In the genomic region with DNA sequence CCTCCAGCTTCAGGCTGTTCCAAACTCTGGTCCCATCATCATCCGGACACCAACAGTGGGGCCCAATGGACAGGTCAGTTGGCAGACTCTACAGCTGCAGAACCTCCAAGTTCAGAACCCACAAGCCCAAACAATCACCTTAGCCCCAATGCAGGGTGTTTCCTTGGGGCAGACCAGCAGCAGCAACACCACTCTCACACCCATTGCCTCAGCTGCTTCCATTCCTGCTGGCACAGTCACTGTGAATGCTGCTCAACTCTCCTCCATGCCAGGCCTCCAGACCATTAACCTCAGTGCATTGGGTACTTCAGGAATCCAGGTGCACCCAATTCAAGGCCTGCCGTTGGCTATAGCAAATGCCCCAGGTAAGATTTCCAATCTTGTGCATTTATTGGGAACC, we compare ENCODE assay signal across 2 cellular contexts.
TF ChIP-seq lines count a peak whose summit lies in the region.

No MANE protein-coding gene starts in this region.

TF ChIP-seq in IMR-90, 13 proteins besides CTCF, POLR2A, EP300 and RAD21 (continued from another document):
- no peak for TF ChIP-seq RCOR1 (IDR thresholded peaks at IDR 0.05; ENCODE audit: insufficient replicate concordance, low read length)
- TF ChIP-seq CEBPB (IDR thresholded peaks at IDR 0.05; ENCODE audit: low read depth, low read length), result no peak
- no peak for TF ChIP-seq FOS (IDR thresholded peaks at IDR 0.05; ENCODE audit: low read depth, low read length)
- TF ChIP-seq BHLHE40 (IDR thresholded peaks at IDR 0.05; ENCODE audit: low read depth, low read length), result no peak
- no peak for TF ChIP-seq MAFK (IDR thresholded peaks at IDR 0.05; ENCODE audit: low read depth, low read length)
- no peak for TF ChIP-seq MAZ (IDR thresholded peaks at IDR 0.05; ENCODE audit: borderline replicate concordance, low read depth, low read length)
- TF ChIP-seq CHD1 (IDR thresholded peaks at IDR 0.05; ENCODE audit: low read depth, low read length), result no peak
- no peak for TF ChIP-seq NFE2L2 (IDR thresholded peaks at IDR 0.05; ENCODE audit: low read depth, low read length)
- TF ChIP-seq SMC3 (IDR thresholded peaks at IDR 0.05; ENCODE audit: low read depth, low read length), result no peak
- TF ChIP-seq, protein P1, sequence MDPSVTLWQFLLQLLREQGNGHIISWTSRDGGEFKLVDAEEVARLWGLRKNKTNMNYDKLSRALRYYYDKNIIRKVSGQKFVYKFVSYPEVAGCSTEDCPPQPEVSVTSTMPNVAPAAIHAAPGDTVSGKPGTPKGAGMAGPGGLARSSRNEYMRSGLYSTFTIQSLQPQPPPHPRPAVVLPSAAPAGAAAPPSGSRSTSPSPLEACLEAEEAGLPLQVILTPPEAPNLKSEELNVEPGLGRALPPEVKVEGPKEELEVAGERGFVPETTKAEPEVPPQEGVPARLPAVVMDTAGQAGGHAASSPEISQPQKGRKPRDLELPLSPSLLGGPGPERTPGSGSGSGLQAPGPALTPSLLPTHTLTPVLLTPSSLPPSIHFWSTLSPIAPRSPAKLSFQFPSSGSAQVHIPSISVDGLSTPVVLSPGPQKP (IDR thresholded peaks at IDR 0.05; ENCODE audit: borderline replicate concordance, low read depth, low read length), result no peak
- TF ChIP-seq, protein P2, sequence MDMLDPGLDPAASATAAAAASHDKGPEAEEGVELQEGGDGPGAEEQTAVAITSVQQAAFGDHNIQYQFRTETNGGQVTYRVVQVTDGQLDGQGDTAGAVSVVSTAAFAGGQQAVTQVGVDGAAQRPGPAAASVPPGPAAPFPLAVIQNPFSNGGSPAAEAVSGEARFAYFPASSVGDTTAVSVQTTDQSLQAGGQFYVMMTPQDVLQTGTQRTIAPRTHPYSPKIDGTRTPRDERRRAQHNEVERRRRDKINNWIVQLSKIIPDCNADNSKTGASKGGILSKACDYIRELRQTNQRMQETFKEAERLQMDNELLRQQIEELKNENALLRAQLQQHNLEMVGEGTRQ (IDR thresholded peaks at IDR 0.05; ENCODE audit: low read depth, low read length), result no peak
- no peak for TF ChIP-seq RFX5 (IDR thresholded peaks at IDR 0.05; ENCODE audit: low read depth, low read length)

TF ChIP-seq in HEK293T, 16 proteins besides CTCF, POLR2A, EP300 and RAD21:
- TF ChIP-seq CTBP1 (IDR thresholded peaks at IDR 0.05; ENCODE audit: borderline replicate concordance) (no peak), HDGF (IDR thresholded peaks at IDR 0.05; ENCODE audit: borderline replicate concordance) (no peak), SUZ12 (IDR thresholded peaks at IDR 0.05) (no peak), BHLHE40 (IDR thresholded peaks at IDR 0.05; ENCODE audit: borderline replicate concordance) (no peak), L3MBTL2 (conservative IDR thresholded peaks at IDR 0.05) (no peak), FOXA1 (IDR thresholded peaks at IDR 0.05) (no peak), ELF4 (IDR thresholded peaks at IDR 0.05) (no peak), ARNT (IDR thresholded peaks at IDR 0.05) (no peak), FOXM1 (IDR thresholded peaks at IDR 0.05; ENCODE audit: borderline replicate concordance) (no peak), SP1 (IDR thresholded peaks at IDR 0.05) (no peak), NFRKB (IDR thresholded peaks at IDR 0.05) (no peak)
- TF ChIP-seq, protein P3, sequence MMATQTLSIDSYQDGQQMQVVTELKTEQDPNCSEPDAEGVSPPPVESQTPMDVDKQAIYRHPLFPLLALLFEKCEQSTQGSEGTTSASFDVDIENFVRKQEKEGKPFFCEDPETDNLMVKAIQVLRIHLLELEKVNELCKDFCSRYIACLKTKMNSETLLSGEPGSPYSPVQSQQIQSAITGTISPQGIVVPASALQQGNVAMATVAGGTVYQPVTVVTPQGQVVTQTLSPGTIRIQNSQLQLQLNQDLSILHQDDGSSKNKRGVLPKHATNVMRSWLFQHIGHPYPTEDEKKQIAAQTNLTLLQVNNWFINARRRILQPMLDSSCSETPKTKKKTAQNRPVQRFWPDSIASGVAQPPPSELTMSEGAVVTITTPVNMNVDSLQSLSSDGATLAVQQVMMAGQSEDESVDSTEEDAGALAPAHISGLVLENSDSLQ (IDR thresholded peaks at IDR 0.05), result no peak
